ENCODE assay signal across 21 cellular contexts in genomic region chr4:137360701-137361213, GRCh38.
DNase-seq lines count a peak whose midpoint lies in the region; FAIRE-seq and TF ChIP-seq lines count a peak whose summit lies in the region.
"Had no signal": no experiment of that assay in that cellular context is flagged by ENCODE, and none has a peak within 500 bp of the region (broad histone marks: within the 10 kb centered on the region; RNA-seq: fewer than 3 reads in every experiment).

No MANE protein-coding gene starts in this region.

- H3K4me2 ChIP-seq in keratinocyte (ENCODE audit: control insufficient read depth, extremely low read depth, insufficient read depth, low read depth, low read length) = peak overlapping the region; percentile 48
- peak overlapping the region; percentile 52 for H3K4me2 ChIP-seq in smooth muscle cell

- H3K27me3 ChIP-seq in bronchial epithelial cell (ENCODE audit: control insufficient read depth, insufficient read depth, low read length) = no peaks in the 10 kb centered on the region
- H3K27me3 ChIP-seq in keratinocyte (ENCODE audit: control insufficient read depth, extremely low read depth, insufficient read depth, low read length) = no peaks in the 10 kb centered on the region
- H3K27me3 ChIP-seq in smooth muscle cell (ENCODE audit: low read depth) = no peaks in the 10 kb centered on the region
- H3K27me3 ChIP-seq: MG63, Peyer's patch had no signal

- FAIRE-seq in bronchial epithelial cell (lab: Jason Lieb, UNC) (no peak), keratinocyte (lab: Jason Lieb, UNC) (no peak)

- DNase-seq in bronchial epithelial cell (ENCODE audit: low read depth) (peak; percentile 21), keratinocyte (ENCODE audit: low read depth, low spot score) (no peak), smooth muscle cell (lab: John Stamatoyannopoulos, UW; ENCODE audit: unreplicated experiment) (no peak), GOT3 (lab: John Stamatoyannopoulos, UW) (no peak), activated gamma-delta T cell treated with Interleukin-2 at 50 U/mL for 16 hours (no peak), NCI-H345 (lab: John Stamatoyannopoulos, UW) (no peak), HuH-7 (ENCODE audit: low spot score) (no peak)
- DNase-seq: ACHN, AML-193, DMS79 treated with DMSO at 0.1 percent for 48 hours, Kasumi-1, MG63, NCI-H1092 treated with DMSO at 0.1 percent for 48 hours, NCI-H146, NCI-H2029 treated with DMSO at 0.1 percent for 48 hours, NCI-H2171, Peyer's patch had no signal

- no peaks in the 10 kb centered on the region for H3K9me1 ChIP-seq in keratinocyte (ENCODE audit: control insufficient read depth, extremely low read depth, insufficient read depth, low read length)

- no peak overlapping the region for H3K27ac ChIP-seq in keratinocyte (ENCODE audit: control insufficient read depth, insufficient read depth, low read length)
- peak overlapping the region; percentile 28 for H3K27ac ChIP-seq in smooth muscle cell (ENCODE audit: low read depth)
- H3K27ac ChIP-seq: C4-2B, HL-60, Peyer's patch had no signal

- H3K9me3 ChIP-seq in keratinocyte (ENCODE audit: control insufficient read depth, low read depth, low read length) = no peaks in the 10 kb centered on the region
- H3K9me3 ChIP-seq in smooth muscle cell (replicated peaks; ENCODE audit: low read depth) = no peaks in the 10 kb centered on the region
- H3K9me3 ChIP-seq: HAP-1, MG63, Peyer's patch had no signal

- no peak for TF ChIP-seq CTCF in bronchial epithelial cell (IDR thresholded peaks at IDR 0.05; ENCODE audit: insufficient read depth, low read length, severe bottlenecking)
- no peak for TF ChIP-seq CTCF in keratinocyte (optimal IDR thresholded peaks at IDR 0.05 in 1 of 3, IDR thresholded peaks at IDR 0.05 in 1 of 3, conservative IDR thresholded peaks at IDR 0.05 in 1 of 3; ENCODE audit: extremely low read depth in 1 of 3, insufficient read depth in 2 of 3, low read length in 3 of 3)
- TF ChIP-seq CTCF in smooth muscle cell (IDR thresholded peaks at IDR 0.05; ENCODE audit: borderline replicate concordance, insufficient read depth, poor library complexity, severe bottlenecking) = no peak

- H3F3A ChIP-seq in smooth muscle cell (ENCODE audit: low read depth) = peaks cover 14% of the 10 kb centered on the region

- TF ChIP-seq EP300 in Ishikawa (IDR thresholded peaks at IDR 0.05; ENCODE audit: borderline replicate concordance) = no peak

- H3K79me2 ChIP-seq in keratinocyte (ENCODE audit: control insufficient read depth, insufficient read depth, low read length) = no peaks in the 10 kb centered on the region
- no peaks in the 10 kb centered on the region for H3K79me2 ChIP-seq in smooth muscle cell (ENCODE audit: low read depth)

- H4K20me1 ChIP-seq in keratinocyte (ENCODE audit: control insufficient read depth, extremely low read depth, insufficient read depth, low read length) (no peaks in the 10 kb centered on the region), smooth muscle cell (ENCODE audit: low read depth) (no peaks in the 10 kb centered on the region)

- H3K9ac ChIP-seq in keratinocyte (ENCODE audit: control insufficient read depth, extremely low read depth, insufficient read depth, low read length) (no peak overlapping the region), smooth muscle cell (ENCODE audit: low read depth) (no peak overlapping the region)

- H3K36me3 ChIP-seq in bronchial epithelial cell (ENCODE audit: control insufficient read depth, insufficient read depth, low read length) = no peaks in the 10 kb centered on the region
- H3K36me3 ChIP-seq in keratinocyte (ENCODE audit: control insufficient read depth in 2 of 2, extremely low read depth in 1 of 2, insufficient read depth in 2 of 2, low read length in 2 of 2) = no peaks in the 10 kb centered on the region
- no peaks in the 10 kb centered on the region for H3K36me3 ChIP-seq in smooth muscle cell (ENCODE audit: low read depth)
- H3K36me3 ChIP-seq: HAP-1, MG63, Peyer's patch had no signal

- 39% methylated on average over 1 of the region's 1 CpG for WGBS in smooth muscle cell (ENCODE audit: low lambda C conversion rate)

- peaks cover 15% of the 10 kb centered on the region for H3K4me1 ChIP-seq in keratinocyte (ENCODE audit: control insufficient read depth, extremely low read depth, insufficient read depth, low read length)
- H3K4me1 ChIP-seq in smooth muscle cell (ENCODE audit: low read depth) = peaks cover 11% of the 10 kb centered on the region
- H3K4me1 ChIP-seq: HAP-1, Peyer's patch had no signal

- H2AFZ ChIP-seq in keratinocyte (ENCODE audit: control insufficient read depth, low read length) (peak overlapping the region; percentile 11), smooth muscle cell (ENCODE audit: low read depth) (no peak overlapping the region)

- dilution Hi-C loops in keratinocyte (cut with MboI; ENCODE audit: extremely low pct_ligation_motif_present, low sequenced_read_pairs) = no loop called here

- no peak for TF ChIP-seq RAD21 in Ishikawa (IDR thresholded peaks at IDR 0.05; ENCODE audit: low read depth)

- H3K4me3 ChIP-seq in bronchial epithelial cell (ENCODE audit: low read depth, low read length) (no peak overlapping the region), keratinocyte (ENCODE audit: control insufficient read depth in 2 of 3, extremely low read depth in 1 of 3, insufficient read depth in 2 of 3, low read depth in 1 of 3, low read length in 3 of 3) (no peak overlapping the region), smooth muscle cell (no peak overlapping the region)
- H3K4me3 ChIP-seq: HAP-1, MG63, Peyer's patch had no signal

TF ChIP-seq in Ishikawa, 13 proteins besides CTCF, POLR2A, EP300 and RAD21:
- TF ChIP-seq TEAD4 (IDR thresholded peaks at IDR 0.05) (0 out of 2 replicates have a peak, but pooled peaks have one; percentile 16), EGR1 (IDR thresholded peaks at IDR 0.05) (no peak)
